Comparison of ENCODE assay signal across 16 cellular contexts in the genomic region with DNA sequence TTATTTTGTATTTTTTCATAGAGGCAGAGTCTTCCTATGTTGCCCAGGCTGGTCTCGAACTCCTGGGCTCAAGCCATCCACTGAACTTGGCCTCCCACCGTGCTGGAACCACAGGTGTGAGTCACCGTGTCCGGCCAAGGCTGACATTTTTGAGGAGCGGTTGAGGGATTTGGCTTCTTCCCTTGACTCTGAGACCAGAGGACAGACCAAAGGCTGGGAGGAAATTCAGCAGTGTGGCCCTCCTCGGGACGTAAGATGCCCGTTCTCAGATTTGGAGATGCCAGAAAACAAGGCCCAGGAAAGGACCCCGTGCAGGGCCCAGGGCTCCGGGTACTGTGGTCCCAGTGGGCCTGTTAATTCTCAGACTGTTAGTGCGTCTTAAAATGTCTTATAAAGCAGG.
DNase-seq lines count a peak whose midpoint lies in the region; ATAC-seq and TF ChIP-seq lines count a peak whose summit lies in the region.
"Had no signal": no experiment of that assay in that cellular context is flagged by ENCODE, and none has a peak within 500 bp of the region (broad histone marks: within the 10 kb centered on the region; RNA-seq: fewer than 3 reads in every experiment).

No MANE protein-coding gene starts in this region.

- no peak overlapping the region for H2AFZ ChIP-seq in osteoblast (ENCODE audit: low read length)

- intact Hi-C loops in cardiac septum (cut with DNase I) (no loop called here), Right ventricle myocardium superior (cut with DNase I) (no loop called here)

- H3K4me1 ChIP-seq in osteoblast (ENCODE audit: insufficient read depth, low read length) = no peaks in the 10 kb centered on the region
- H3K4me1 ChIP-seq: HAP-1 had no signal

- no peak overlapping the region for H3K4me3 ChIP-seq in osteoblast (ENCODE audit: insufficient read depth, low read length)
- H3K4me3 ChIP-seq: HAP-1 had no signal

- H3K27me3 ChIP-seq in osteoblast (ENCODE audit: insufficient read depth, low read length) = no peaks in the 10 kb centered on the region

- H3K27ac Mint-ChIP-seq in stimulated activated naive CD8-positive, alpha-beta T cell treated with anti-CD3 and anti-CD28 coated beads, Interleukin-15, amount 100 ng/mL, for 72 hours = no peak overlapping the region

- no peak overlapping the region for H3K4me3 Mint-ChIP-seq in stimulated activated naive CD8-positive, alpha-beta T cell treated with anti-CD3 and anti-CD28 coated beads, Interleukin-15, amount 100 ng/mL, for 72 hours
- no peak overlapping the region for H3K4me3 Mint-ChIP-seq in activated T-cell treated with anti-CD3 and anti-CD28 coated beads, Interleukin-2, amount 50 U/mL, for 4 hours

- ATAC-seq in Right ventricle myocardium superior (ENCODE audit: poor library complexity) = no peak
- ATAC-seq in stimulated activated naive CD8-positive, alpha-beta T cell treated with anti-CD3 and anti-CD28 coated beads, Interleukin-15, amount 100 ng/mL, for 72 hours = no peak
- no peak for ATAC-seq in activated T-cell treated with anti-CD3 and anti-CD28 coated beads, Interleukin-2, amount 50 U/mL, for 4 hours

- no peaks in the 10 kb centered on the region for H3K9me3 ChIP-seq in osteoblast (ENCODE audit: low read depth, low read length)
- H3K9me3 ChIP-seq: HAP-1 had no signal

- no peak for TF ChIP-seq CTCF in osteoblast (IDR thresholded peaks at IDR 0.05; ENCODE audit: extremely low read depth, low read depth, low read length)

- no peaks in the 10 kb centered on the region for H4K20me1 ChIP-seq in osteoblast (ENCODE audit: insufficient read depth, low read length)

- no peaks in the 10 kb centered on the region for H3K9me3 Mint-ChIP-seq in stimulated activated naive CD8-positive, alpha-beta T cell treated with anti-CD3 and anti-CD28 coated beads, Interleukin-15, amount 100 ng/mL, for 72 hours
- no peaks in the 10 kb centered on the region for H3K9me3 Mint-ChIP-seq in activated T-cell treated with anti-CD3 and anti-CD28 coated beads, Interleukin-2, amount 50 U/mL, for 4 hours

- no peaks in the 10 kb centered on the region for H3K4me1 Mint-ChIP-seq in stimulated activated naive CD8-positive, alpha-beta T cell treated with anti-CD3 and anti-CD28 coated beads, Interleukin-15, amount 100 ng/mL, for 72 hours
- H3K4me1 Mint-ChIP-seq in activated T-cell treated with anti-CD3 and anti-CD28 coated beads, Interleukin-2, amount 50 U/mL, for 4 hours (ENCODE audit: low read depth) = no peaks in the 10 kb centered on the region

- peak; percentile 71 for DNase-seq in cardiac septum (ENCODE audit: low spot score)
- DNase-seq in Right ventricle myocardium superior = no peak
- DNase-seq in astrocyte of the hippocampus (ENCODE audit: low read depth, low spot score) = peak; percentile 5
- DNase-seq in osteoblast (ENCODE audit: insufficient read length, low spot score, missing footprints) = peak; percentile 62
- no peak for DNase-seq in stimulated activated naive CD8-positive, alpha-beta T cell treated with anti-CD3 and anti-CD28 coated beads, Interleukin-15, amount 100 ng/mL, for 72 hours
- DNase-seq in activated T-cell treated with anti-CD3 and anti-CD28 coated beads, Interleukin-2, amount 50 U/mL, for 4 hours = no peak
- no peak for DNase-seq in hippocampal formation (lab: John Stamatoyannopoulos, UW)
- DNase-seq: COR-L47, IMR-90, Kasumi-1, NCI-H1417 treated with DMSO at 0.1 percent for 48 hours, NCI-H1930, NCI-H526 treated with DMSO at 0.1 percent for 48 hours, SHP77 had no signal

- H3K4me2 ChIP-seq in osteoblast (ENCODE audit: insufficient read depth, low read length) = no peak overlapping the region

- H3K27ac ChIP-seq in osteoblast (ENCODE audit: low read depth, low read length) = no peak overlapping the region
- H3K27ac ChIP-seq: C4-2B had no signal

- no peaks in the 10 kb centered on the region for H3K79me2 ChIP-seq in osteoblast (ENCODE audit: insufficient read depth, low read length)

- H3K36me3 Mint-ChIP-seq in activated T-cell treated with anti-CD3 and anti-CD28 coated beads, Interleukin-2, amount 50 U/mL, for 4 hours (ENCODE audit: insufficient read depth) = no peaks in the 10 kb centered on the region

- H3K27me3 Mint-ChIP-seq in stimulated activated naive CD8-positive, alpha-beta T cell treated with anti-CD3 and anti-CD28 coated beads, Interleukin-15, amount 100 ng/mL, for 72 hours = peaks cover 14% of the 10 kb centered on the region
- H3K27me3 Mint-ChIP-seq in activated T-cell treated with anti-CD3 and anti-CD28 coated beads, Interleukin-2, amount 50 U/mL, for 4 hours (ENCODE audit: low read depth) = no peaks in the 10 kb centered on the region

- H3K36me3 ChIP-seq in osteoblast (ENCODE audit: insufficient read depth, low read length) = no peaks in the 10 kb centered on the region
- H3K36me3 ChIP-seq: HAP-1 had no signal

Comparison
In these comparisons a context has a peak if more than half of its experiments do, and no peak if none do; other contexts are left out.
1. DNase-seq: peak in cardiac septum (single experiment), astrocyte of the hippocampus (single experiment) and osteoblast (single experiment); none in Right ventricle myocardium superior (single experiment), stimulated activated naive CD8-positive, alpha-beta T cell treated with anti-CD3 and anti-CD28 coated beads, Interleukin-15, amount 100 ng/mL, for 72 hours (0 of 2), activated T-cell treated with anti-CD3 and anti-CD28 coated beads, Interleukin-2, amount 50 U/mL, for 4 hours (single experiment) and hippocampal formation (0 of 2).